17 cellular contexts compared by ENCODE assay signal in genomic region chr4:38957947-38958346, GRCh38.
"Had no signal": no experiment of that assay in that cellular context is flagged by ENCODE, and none has a peak within 500 bp of the region (broad histone marks: within the 10 kb centered on the region; RNA-seq: fewer than 3 reads in every experiment).

No MANE protein-coding gene starts in this region.

- H3K9me3 ChIP-seq: body of pancreas, gastrocnemius medialis, heart right ventricle, left lung, right lobe of liver, transverse colon had no signal

- H3K27ac ChIP-seq: body of pancreas, gastrocnemius medialis, left lung, right lobe of liver, spleen had no signal

- H3K4me1 Mint-ChIP-seq: central memory CD8-positive, alpha-beta T cell had no signal

- H3K27ac Mint-ChIP-seq: progenitor cell of endocrine pancreas had no signal

- ATAC-seq: body of pancreas; gastrocnemius medialis; heart right ventricle; left lung; natural killer cell treated with Interleukin-12 subunit alpha and Interleukin-12 subunit beta and Interleukin-15 and Interleukin-18, amount 100 ng/mL, for 72 hours had no signal

- H3K36me3 Mint-ChIP-seq: natural killer cell treated with Interleukin-12 subunit alpha and Interleukin-12 subunit beta and Interleukin-15 and Interleukin-18, amount 100 ng/mL, for 72 hours had no signal

- H3K4me3 ChIP-seq: body of pancreas, gastrocnemius medialis, heart right ventricle, left lung, right lobe of liver, spleen, transverse colon had no signal

- H3K36me3 ChIP-seq: gastrocnemius medialis, heart right ventricle, left lung, right lobe of liver, spleen, transverse colon had no signal

- H3K4me3 Mint-ChIP-seq: central memory CD8-positive, alpha-beta T cell; natural killer cell treated with Interleukin-12 subunit alpha and Interleukin-12 subunit beta and Interleukin-15 and Interleukin-18, amount 100 ng/mL, for 72 hours had no signal

- DNase-seq: activated CD4-positive, CD25-positive, alpha-beta regulatory T cell treated with anti-CD3 and anti-CD28 coated beads, Interleukin-2, amount 50 U/mL, for 72 hours; activated effector memory CD4-positive, alpha-beta T cell treated with Interleukin-2 at 50 U/mL for 16 hours; body of pancreas; cortex of kidney; effector CD8-positive, alpha-beta T cell; gastrocnemius medialis; heart right ventricle; left lung; nucleus accumbens; right lobe of liver; SHP77 treated with DMSO at 0.1 percent for 48 hours; spleen; substantia nigra; transverse colon had no signal

- H3K4me1 ChIP-seq: body of pancreas, gastrocnemius medialis, left lung, spleen, transverse colon had no signal

- H3K27me3 ChIP-seq: body of pancreas, gastrocnemius medialis, left lung, right lobe of liver, spleen, transverse colon had no signal
